22 cellular contexts compared by ENCODE assay signal in the genomic region with DNA sequence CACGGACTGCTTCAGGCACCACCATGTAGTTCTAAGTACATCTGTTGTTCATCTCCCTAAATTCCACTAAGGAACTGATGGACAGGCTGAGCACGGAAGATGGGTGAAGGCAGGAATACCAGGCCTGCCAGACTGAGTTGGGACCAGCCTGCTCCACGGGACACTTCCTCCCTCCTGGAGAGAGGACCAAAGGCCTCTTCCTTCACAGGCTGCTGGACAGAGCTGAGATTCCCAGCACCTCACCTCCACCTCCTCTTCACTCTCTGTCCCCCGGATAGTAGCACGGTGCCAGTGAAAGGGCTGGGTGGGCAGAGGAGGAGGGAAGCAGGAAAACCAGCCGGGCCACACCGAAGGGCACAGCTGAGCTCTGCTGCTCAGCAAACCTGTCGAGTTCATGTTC.
"Had no signal": no experiment of that assay in that cellular context is flagged by ENCODE, and none has a peak within 500 bp of the region (broad histone marks: within the 10 kb centered on the region; RNA-seq: fewer than 3 reads in every experiment).

No MANE protein-coding gene starts in this region.

- H3K4me1 ChIP-seq: ascending aorta, breast epithelium, psoas muscle, uterus had no signal

- H3K27me3 ChIP-seq: ascending aorta, breast epithelium, esophagus squamous epithelium, ovary, tibial nerve, uterus had no signal

- H3K27ac Mint-ChIP-seq: activated CD4-positive, alpha-beta T cell treated with anti-CD3 and anti-CD28 coated beads, Interleukin-2, amount 10 ng/mL, durations not matched to agents 24 days and 14 days; activated CD8-positive, alpha-beta T cell treated with anti-CD3 and anti-CD28 coated beads for 36 hours; memory B cell had no signal

- H3K27me3 Mint-ChIP-seq: activated CD4-positive, alpha-beta T cell treated with anti-CD3 and anti-CD28 coated beads, Interleukin-2, amount 10 ng/mL, durations not matched to agents 24 days and 14 days; activated CD8-positive, alpha-beta T cell treated with anti-CD3 and anti-CD28 coated beads for 36 hours; memory B cell had no signal

- H3K9me3 ChIP-seq: ascending aorta, breast epithelium, esophagus squamous epithelium, ovary, psoas muscle, tibial nerve, uterus had no signal

- H3K27ac ChIP-seq: ascending aorta, breast epithelium, esophagus squamous epithelium, ovary, psoas muscle, skin epidermis, tibial nerve, uterus had no signal

- H3K4me1 Mint-ChIP-seq: memory B cell had no signal

- H3K36me3 ChIP-seq: breast epithelium, ovary, uterus had no signal

- H3K4me3 ChIP-seq: ascending aorta, breast epithelium, esophagus squamous epithelium, ovary, psoas muscle, skin epidermis, tibial nerve, uterus had no signal

- H3K9me3 Mint-ChIP-seq: activated CD4-positive, alpha-beta T cell treated with anti-CD3 and anti-CD28 coated beads, Interleukin-2, amount 10 ng/mL, durations not matched to agents 24 days and 14 days; activated CD8-positive, alpha-beta T cell treated with anti-CD3 and anti-CD28 coated beads for 36 hours; activated T-cell treated with anti-CD3 and anti-CD28 coated beads, Interleukin-2, amount 50 U/mL, for 4 hours; immature natural killer cell; memory B cell had no signal

- DNase-seq: activated CD4-positive, alpha-beta T cell treated with anti-CD3 and anti-CD28 coated beads, Interleukin-2, amount 10 ng/mL, durations not matched to agents 24 days and 14 days; activated CD8-positive, alpha-beta T cell treated with anti-CD3 and anti-CD28 coated beads for 36 hours; activated naive CD4-positive, alpha-beta T cell treated with anti-CD3 and anti-CD28 coated beads, Interleukin-2, amount 50 U/mL, for 16 hours; activated T-cell treated with anti-CD3 and anti-CD28 coated beads, Interleukin-2, amount 50 U/mL, for 4 hours; cerebellar nuclear complex; effector CD8-positive, alpha-beta T cell; esophagus squamous epithelium; immature natural killer cell; kidney glomerular epithelial cell; left ventricle myocardium superior; ovary; right cardiac atrium; stimulated activated naive CD8-positive, alpha-beta T cell treated with anti-CD3 and anti-CD28 coated beads, Interleukin-15, Interleukin-2, amounts not matched to agents 100 U/mL and 50 U/mL, for 24 hours; substantia nigra; T-helper 9 cell; uterus had no signal

- H3K4me3 Mint-ChIP-seq: activated CD4-positive, alpha-beta T cell treated with anti-CD3 and anti-CD28 coated beads, Interleukin-2, amount 10 ng/mL, durations not matched to agents 24 days and 14 days; activated CD8-positive, alpha-beta T cell treated with anti-CD3 and anti-CD28 coated beads for 36 hours; activated T-cell treated with anti-CD3 and anti-CD28 coated beads, Interleukin-2, amount 50 U/mL, for 4 hours; immature natural killer cell; memory B cell had no signal

- ATAC-seq: activated CD8-positive, alpha-beta T cell treated with anti-CD3 and anti-CD28 coated beads for 36 hours; activated T-cell treated with anti-CD3 and anti-CD28 coated beads, Interleukin-2, amount 50 U/mL, for 4 hours; left ventricle myocardium superior; psoas muscle; right cardiac atrium; stimulated activated naive CD8-positive, alpha-beta T cell treated with anti-CD3 and anti-CD28 coated beads, Interleukin-15, Interleukin-2, amounts not matched to agents 100 U/mL and 50 U/mL, for 24 hours had no signal
